ENCODE assay signal across 1 cellular context in the genomic region with DNA sequence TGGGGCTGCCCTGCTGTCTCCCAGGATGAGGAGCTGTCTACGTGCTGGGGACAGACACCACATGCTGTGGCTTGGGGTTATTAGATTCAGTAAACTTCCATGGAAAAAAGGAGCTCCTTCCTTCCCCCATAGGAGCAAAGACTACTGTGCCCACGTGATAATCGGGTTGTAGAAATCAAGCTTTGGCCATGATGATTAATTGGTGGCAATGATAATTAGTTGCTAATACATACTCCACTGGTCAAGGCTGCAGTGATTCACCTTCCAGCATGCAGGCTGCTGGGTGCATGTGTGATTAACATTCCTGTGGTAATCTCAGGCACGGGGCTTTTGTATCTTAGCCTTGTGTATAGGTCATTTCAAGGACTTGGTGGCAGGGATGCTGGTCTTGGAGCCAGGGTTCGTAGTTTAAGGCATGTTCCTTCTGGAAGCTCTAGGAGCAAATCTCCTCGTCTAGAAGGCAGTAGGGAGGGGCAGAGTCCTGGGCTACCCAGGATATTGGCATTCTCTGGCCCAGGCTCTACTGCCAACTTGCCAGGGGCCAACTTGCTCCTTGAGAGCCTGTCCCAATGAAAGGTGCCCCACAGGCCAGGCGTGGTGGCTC.
TF ChIP-seq lines count a peak whose summit lies in the region.

No MANE protein-coding gene starts in this region.

TF ChIP-seq in IMR-90, 13 proteins besides CTCF, POLR2A, EP300 and RAD21 (continued from another document):
- TF ChIP-seq RFX5 (IDR thresholded peaks at IDR 0.05; ENCODE audit: low read depth, low read length) (no peak), CHD1 (IDR thresholded peaks at IDR 0.05; ENCODE audit: low read depth, low read length) (no peak), MAZ (IDR thresholded peaks at IDR 0.05; ENCODE audit: borderline replicate concordance, low read depth, low read length) (no peak), RCOR1 (IDR thresholded peaks at IDR 0.05; ENCODE audit: insufficient replicate concordance, low read length) (peak; percentile 26), FOS (IDR thresholded peaks at IDR 0.05; ENCODE audit: low read depth, low read length) (peak; percentile 62; the same call in 1 of the 2 replicates), MXI1 (IDR thresholded peaks at IDR 0.05; ENCODE audit: borderline replicate concordance, low read depth, low read length) (no peak), BHLHE40 (IDR thresholded peaks at IDR 0.05; ENCODE audit: low read depth, low read length) (peak; percentile 98), SMC3 (IDR thresholded peaks at IDR 0.05; ENCODE audit: low read depth, low read length) (no peak)
- TF ChIP-seq, protein P1, sequence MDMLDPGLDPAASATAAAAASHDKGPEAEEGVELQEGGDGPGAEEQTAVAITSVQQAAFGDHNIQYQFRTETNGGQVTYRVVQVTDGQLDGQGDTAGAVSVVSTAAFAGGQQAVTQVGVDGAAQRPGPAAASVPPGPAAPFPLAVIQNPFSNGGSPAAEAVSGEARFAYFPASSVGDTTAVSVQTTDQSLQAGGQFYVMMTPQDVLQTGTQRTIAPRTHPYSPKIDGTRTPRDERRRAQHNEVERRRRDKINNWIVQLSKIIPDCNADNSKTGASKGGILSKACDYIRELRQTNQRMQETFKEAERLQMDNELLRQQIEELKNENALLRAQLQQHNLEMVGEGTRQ (IDR thresholded peaks at IDR 0.05; ENCODE audit: low read depth, low read length): peak; percentile 80
- TF ChIP-seq, protein P2, sequence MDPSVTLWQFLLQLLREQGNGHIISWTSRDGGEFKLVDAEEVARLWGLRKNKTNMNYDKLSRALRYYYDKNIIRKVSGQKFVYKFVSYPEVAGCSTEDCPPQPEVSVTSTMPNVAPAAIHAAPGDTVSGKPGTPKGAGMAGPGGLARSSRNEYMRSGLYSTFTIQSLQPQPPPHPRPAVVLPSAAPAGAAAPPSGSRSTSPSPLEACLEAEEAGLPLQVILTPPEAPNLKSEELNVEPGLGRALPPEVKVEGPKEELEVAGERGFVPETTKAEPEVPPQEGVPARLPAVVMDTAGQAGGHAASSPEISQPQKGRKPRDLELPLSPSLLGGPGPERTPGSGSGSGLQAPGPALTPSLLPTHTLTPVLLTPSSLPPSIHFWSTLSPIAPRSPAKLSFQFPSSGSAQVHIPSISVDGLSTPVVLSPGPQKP (IDR thresholded peaks at IDR 0.05; ENCODE audit: borderline replicate concordance, low read depth, low read length): no peak
